In the genomic region with DNA sequence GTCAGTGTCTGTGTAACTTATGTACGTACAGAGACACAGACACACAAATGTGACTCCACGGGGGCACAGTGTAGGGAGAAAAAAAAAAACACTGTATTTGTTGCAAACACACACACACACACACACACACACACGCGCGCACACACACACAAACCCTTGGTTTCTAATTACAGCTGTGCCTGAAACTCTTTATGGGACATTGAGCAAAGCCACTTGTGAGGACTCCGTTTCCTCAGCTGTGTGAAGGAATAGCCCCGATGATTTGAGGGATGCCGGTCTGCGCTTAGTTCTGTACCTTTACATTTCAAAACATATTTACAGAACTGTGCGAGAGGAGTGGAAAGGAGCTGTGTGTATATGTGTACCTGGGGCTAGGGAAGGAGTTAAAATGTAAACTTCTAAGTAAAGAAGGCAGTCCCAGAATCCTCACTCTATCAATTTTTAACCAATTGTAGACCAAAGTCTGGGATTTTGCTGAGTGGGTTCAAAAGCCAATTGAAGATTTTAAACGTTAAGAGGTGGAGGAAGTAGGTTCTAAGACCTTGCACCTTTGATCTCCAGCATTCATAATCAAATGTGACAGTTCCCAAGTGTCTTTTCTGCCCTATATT, we compare ENCODE assay signal across 8 cellular contexts. TPM values are rescaled to one million over a fixed set of nuclear protein-coding genes. Genes with fewer than 3 reads are reported as not detected.
DNase-seq lines count a peak whose midpoint lies in the region; ATAC-seq lines count a peak whose summit lies in the region.

No MANE protein-coding gene starts in this region.

- peaks cover 31% of the 10 kb centered on the region for H3K4me1 ChIP-seq in CD4-positive, CD25-positive, alpha-beta regulatory T cell (ENCODE audit: control insufficient read depth, insufficient read depth, low read length, poor library complexity, severe bottlenecking)
- peaks cover 7% of the 10 kb centered on the region for H3K4me1 ChIP-seq in endocrine pancreas (ENCODE audit: control insufficient read depth, insufficient read depth, low read length)
- peaks cover 4 to 34% of the 10 kb centered on the region in 2 donors for H3K4me1 ChIP-seq in naive thymus-derived CD4-positive, alpha-beta T cell (ENCODE audit: control insufficient read depth in 2 of 2, insufficient read depth in 2 of 2, low read length in 2 of 2)

- no peaks in the 10 kb centered on the region for H3K36me3 ChIP-seq in CD4-positive, CD25-positive, alpha-beta regulatory T cell (ENCODE audit: control insufficient read depth, insufficient read depth, low read length)
- no peaks in the 10 kb centered on the region for H3K36me3 ChIP-seq in endocrine pancreas (ENCODE audit: control insufficient read depth, insufficient read depth, low read length)
- H3K36me3 ChIP-seq in naive thymus-derived CD4-positive, alpha-beta T cell (ENCODE audit: control insufficient read depth in 2 of 3, insufficient read depth in 3 of 3, low read length in 3 of 3), result no peaks in the 10 kb centered on the region

- H3K27me3 Mint-ChIP-seq in CD4-positive, CD25-positive, alpha-beta regulatory T cell, result peaks cover 2% of the 10 kb centered on the region
- H3K27me3 Mint-ChIP-seq in naive thymus-derived CD4-positive, alpha-beta T cell, result peaks cover 0 to under 1% (median 0%) of the 10 kb centered on the region in 5 donors

- CTCF ChIA-PET in naive thymus-derived CD4-positive, alpha-beta T cell (lab: Charles Lee), result interaction anchor here (0.7 kb wide), 1 partner anchor 1011 kb away, joined by 3 read pairs; no protein-coding TSS in a partner anchor

- no peak overlapping the region for H3K4me3 ChIP-seq in CD4-positive, CD25-positive, alpha-beta regulatory T cell (ENCODE audit: low read depth, low read length)
- peak overlapping the region; percentile 68 for H3K4me3 ChIP-seq in endocrine pancreas (ENCODE audit: control insufficient read depth, insufficient read depth, low read length)
- H3K4me3 ChIP-seq in naive thymus-derived CD4-positive, alpha-beta T cell (ENCODE audit: low read length), result no peak overlapping the region

- H3K4me1 Mint-ChIP-seq in CD4-positive, CD25-positive, alpha-beta regulatory T cell, result peaks cover 6 to 59% (median 36%) of the 10 kb centered on the region in 4 donors
- peaks cover 26 to 63% (median 60%) of the 10 kb centered on the region in 7 donors for H3K4me1 Mint-ChIP-seq in naive thymus-derived CD4-positive, alpha-beta T cell

- H3K27ac ChIP-seq in CD4-positive, CD25-positive, alpha-beta regulatory T cell (ENCODE audit: insufficient read depth, low read length, poor library complexity, severe bottlenecking), result no peak overlapping the region
- no peak overlapping the region for H3K27ac ChIP-seq in naive thymus-derived CD4-positive, alpha-beta T cell (ENCODE audit: low read depth, low read length)

- H3K27ac Mint-ChIP-seq in CD4-positive, CD25-positive, alpha-beta regulatory T cell, result peak overlapping the region in 2 of 3 donors; percentile 13 to 19
- H3K27ac Mint-ChIP-seq in naive thymus-derived CD4-positive, alpha-beta T cell, result peak overlapping the region in 8 of 9 donors; percentile 1 to 80 (median 47)

- POLR2A ChIA-PET in naive thymus-derived CD4-positive, alpha-beta T cell (lab: Charles Lee), result no interaction called here

- H3K4me3 Mint-ChIP-seq in CD4-positive, CD25-positive, alpha-beta regulatory T cell, result peak overlapping the region in 3 of 4 donors; percentile 37 to 65 (median 59)
- H3K4me3 Mint-ChIP-seq in naive thymus-derived CD4-positive, alpha-beta T cell, result peak overlapping the region; percentile 2 to 72 (median 58)

- no peaks in the 10 kb centered on the region for H3K9me3 Mint-ChIP-seq in CD4-positive, CD25-positive, alpha-beta regulatory T cell
- H3K9me3 Mint-ChIP-seq in naive thymus-derived CD4-positive, alpha-beta T cell, result peaks cover 0 to 2% (median 0%) of the 10 kb centered on the region in 11 donors

- no peaks in the 10 kb centered on the region for H3K27me3 ChIP-seq in CD4-positive, CD25-positive, alpha-beta regulatory T cell (ENCODE audit: control insufficient read depth, insufficient read depth, low read length)
- H3K27me3 ChIP-seq in endocrine pancreas (ENCODE audit: control insufficient read depth, insufficient read depth, low read length), result no peaks in the 10 kb centered on the region
- H3K27me3 ChIP-seq in naive thymus-derived CD4-positive, alpha-beta T cell (ENCODE audit: control insufficient read depth in 2 of 2, insufficient read depth in 2 of 2, low read length in 2 of 2), result no peaks in the 10 kb centered on the region

- no peak for ATAC-seq in CD4-positive, CD25-positive, alpha-beta regulatory T cell (ENCODE audit: low read depth in 2 of 2)
- ATAC-seq in naive thymus-derived CD4-positive, alpha-beta T cell, result no peak
- ATAC-seq in HG03565 (IDR thresholded peaks at IDR 0.05; ENCODE audit: unreplicated experiment) (no peak), HG02973 (IDR thresholded peaks at IDR 0.05; ENCODE audit: unreplicated experiment) (no peak)

- intact Hi-C loops in naive thymus-derived CD4-positive, alpha-beta T cell (cut with micrococcal nuclease), result no loop called here

- H3K36me3 Mint-ChIP-seq in CD4-positive, CD25-positive, alpha-beta regulatory T cell, result no peaks in the 10 kb centered on the region
- peaks cover 0 to 12% (median 0%) of the 10 kb centered on the region in 5 donors for H3K36me3 Mint-ChIP-seq in naive thymus-derived CD4-positive, alpha-beta T cell

- peak in 1 of 3 donors; percentile 22 for DNase-seq in CD4-positive, CD25-positive, alpha-beta regulatory T cell
- DNase-seq in NCI-H2107 treated with DMSO at 0.1 percent for 48 hours (lab: John Stamatoyannopoulos, UW; ENCODE audit: unreplicated experiment), result peak; percentile 94
- peak in 2 of 9 donors; percentile 13 to 24 for DNase-seq in naive thymus-derived CD4-positive, alpha-beta T cell
- no peak for DNase-seq in central memory CD4-positive, alpha-beta T cell
- DNase-seq in inferior parietal cortex (ENCODE audit: extremely low spot score), result no peak

- peak overlapping the region; percentile 44 for H3K9ac ChIP-seq in endocrine pancreas (ENCODE audit: control insufficient read depth, insufficient read depth, low read length)

- H3K9me3 ChIP-seq in CD4-positive, CD25-positive, alpha-beta regulatory T cell (ENCODE audit: control insufficient read depth in 2 of 2, low read length in 2 of 2), result no peaks in the 10 kb centered on the region
- H3K9me3 ChIP-seq in endocrine pancreas (ENCODE audit: control insufficient read depth, low read length), result no peaks in the 10 kb centered on the region
- no peaks in the 10 kb centered on the region for H3K9me3 ChIP-seq in naive thymus-derived CD4-positive, alpha-beta T cell (ENCODE audit: control insufficient read depth in 2 of 3, low read length in 3 of 3)

RNA-seq across cellular contexts. Expression of gene BCL6, which starts 5.3 kb away (rescaled TPM):
- total RNA-seq in CD4-positive, CD25-positive, alpha-beta regulatory T cell, result 39.6 TPM
- 1 to 10 TPM; 1.8 to 3.4 (median 2.5) TPM for polyA plus RNA-seq in CD4-positive, CD25-positive, alpha-beta regulatory T cell
- total RNA-seq in naive thymus-derived CD4-positive, alpha-beta T cell, result 100 to 1,000 TPM in 1 of 5 experiments, 10 to 100 TPM in 4; 13.4 to 154 (median 29.5) TPM
- polyA plus RNA-seq in naive thymus-derived CD4-positive, alpha-beta T cell, result 1 to 10 TPM in 1 of 2 donors, under 1 TPM in 1; 0.63 to 2.4 TPM

RNA-seq across cellular contexts. Expression of gene RTP2, which starts 48.3 kb away (rescaled TPM):
- total RNA-seq in CD4-positive, CD25-positive, alpha-beta regulatory T cell, result not detected
- polyA plus RNA-seq in CD4-positive, CD25-positive, alpha-beta regulatory T cell, result not detected
- total RNA-seq in naive thymus-derived CD4-positive, alpha-beta T cell, result not detected
- not detected for polyA plus RNA-seq in naive thymus-derived CD4-positive, alpha-beta T cell
